Comparison of ENCODE assay signal across 30 cellular contexts in the genomic region with DNA sequence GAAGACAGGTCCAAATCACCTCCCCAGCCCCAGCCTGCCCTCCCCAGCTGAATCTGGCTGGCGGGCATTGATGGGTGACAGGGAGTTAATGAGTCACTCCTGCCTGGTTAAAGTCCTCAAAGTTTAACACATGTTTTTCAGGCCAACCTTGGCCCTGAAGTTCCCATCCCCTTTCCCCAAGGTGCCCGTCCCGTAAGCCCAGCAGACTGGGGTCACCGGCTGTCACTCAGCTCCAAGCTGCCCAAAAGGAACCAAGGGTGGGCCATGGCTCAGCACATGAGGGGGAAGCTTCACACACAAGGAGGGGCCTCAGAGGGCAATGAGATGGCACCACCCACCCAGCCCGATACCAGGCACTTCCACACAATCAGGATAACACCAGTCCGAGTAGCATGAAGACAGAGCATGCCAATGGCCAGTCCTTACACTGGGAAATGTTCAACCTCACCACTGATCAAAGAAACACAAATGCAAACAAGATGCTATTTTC. TPM values are rescaled to one million over a fixed set of nuclear protein-coding genes. Genes with fewer than 3 reads are reported as not detected.
DNase-seq lines count a peak whose midpoint lies in the region; ATAC-seq and TF ChIP-seq lines count a peak whose summit lies in the region.
"Had no signal": no experiment of that assay in that cellular context is flagged by ENCODE, and none has a peak within 500 bp of the region (broad histone marks: within the 10 kb centered on the region; RNA-seq: fewer than 3 reads in every experiment).

No MANE protein-coding gene starts in this region.

- H3K9me3 Mint-ChIP-seq in nephron, result no peaks in the 10 kb centered on the region
- H3K9me3 Mint-ChIP-seq: activated naive CD8-positive, alpha-beta T cell treated with anti-CD3 and anti-CD28 coated beads, Interleukin-2, amount 10 ng/mL, durations not matched to agents 7 days and 5 days; CD8-positive, alpha-beta T cell; central memory CD8-positive, alpha-beta T cell; dendritic cell treated with granulocyte-macrophage colony-stimulating factor and Interleukin-4, amounts not matched to agents 40 ng/mL and 50 ng/mL, for 4 days; natural killer cell treated with Interleukin-12 subunit alpha and Interleukin-12 subunit beta and Interleukin-15 and Interleukin-18, amount 100 ng/mL, for 72 hours; stimulated activated naive CD8-positive, alpha-beta T cell treated with anti-CD3 and anti-CD28 coated beads, Interleukin-15, amount 100 ng/mL, for 72 hours had no signal

- no peak overlapping the region for H3K27ac ChIP-seq in aorta (ENCODE audit: low read depth in 1 of 2, low read length in 2 of 2)
- H3K27ac ChIP-seq: thoracic aorta, uterus had no signal

- DNase-seq in Right ventricle myocardium superior, result peak; percentile 20
- DNase-seq in left cardiac atrium, result no peak
- DNase-seq in glomerular visceral epithelial cell (ENCODE audit: extremely low spot score), result peak; percentile 41
- peak; percentile 20 to 41 for DNase-seq in aorta
- no peak for DNase-seq in MG63
- DNase-seq in NK-92 (lab: John Stamatoyannopoulos, UW; ENCODE audit: unreplicated experiment), result no peak
- DNase-seq: activated CD4-positive, alpha-beta T cell treated with anti-CD3 and anti-CD28 coated beads for 36 hours; activated naive CD8-positive, alpha-beta T cell treated with anti-CD3 and anti-CD28 coated beads, Interleukin-2, amount 10 ng/mL, durations not matched to agents 7 days and 5 days; CD8-positive, alpha-beta T cell; DMS 273 treated with DMSO at 0.1 percent for 48 hours; mammary epithelial cell; NCI-H1417; NCI-H2029 treated with DMSO at 0.1 percent for 48 hours; NCI-H526 treated with DMSO at 0.1 percent for 48 hours; stimulated activated naive CD8-positive, alpha-beta T cell treated with anti-CD3 and anti-CD28 coated beads, Interleukin-15, amount 100 ng/mL, for 72 hours; SW 1271; uterus had no signal

- H3K4me1 ChIP-seq in aorta (ENCODE audit: control insufficient read depth in 1 of 2, insufficient read depth in 2 of 2, low read length in 2 of 2), result no peaks in the 10 kb centered on the region
- H3K4me1 ChIP-seq: HAP-1, uterus had no signal

- H3K27me3 ChIP-seq in aorta (ENCODE audit: control insufficient read depth in 1 of 2, insufficient read depth in 2 of 2, low read length in 1 of 2) (no peaks in the 10 kb centered on the region), MG63 (peaks cover 3% of the 10 kb centered on the region; the same call in 1 of the 2 replicates)
- H3K27me3 ChIP-seq: uterus had no signal

- WGBS in aorta, 2 donors, result 94 to 97% methylated on average over 6 of the region's 6 CpGs

- ATAC-seq in Right ventricle myocardium superior (ENCODE audit: poor library complexity) (no peak), left cardiac atrium (no peak), aorta (ENCODE audit: low FRiP score) (no peak), GM19463 (IDR thresholded peaks at IDR 0.05; ENCODE audit: unreplicated experiment) (no peak)
- ATAC-seq: activated CD4-positive, alpha-beta T cell treated with anti-CD3 and anti-CD28 coated beads for 36 hours; CD8-positive, alpha-beta T cell; mucosa of descending colon; natural killer cell treated with Interleukin-12 subunit alpha and Interleukin-12 subunit beta and Interleukin-15 and Interleukin-18, amount 100 ng/mL, for 72 hours; Panc1; stimulated activated naive CD8-positive, alpha-beta T cell treated with anti-CD3 and anti-CD28 coated beads, Interleukin-15, amount 100 ng/mL, for 72 hours had no signal

- peaks cover 17% of the 10 kb centered on the region for H3K27me3 Mint-ChIP-seq in nephron (ENCODE audit: low read depth)
- H3K27me3 Mint-ChIP-seq: activated naive CD8-positive, alpha-beta T cell treated with anti-CD3 and anti-CD28 coated beads, Interleukin-2, amount 10 ng/mL, durations not matched to agents 7 days and 5 days had no signal

- intact Hi-C loops in Right ventricle myocardium superior (cut with DNase I), result no loop called here
- intact Hi-C loops in left cardiac atrium (cut with DNase I), result no loop called here
- intact Hi-C loops in aorta (cut with DNase I), result no loop called here

- no peak overlapping the region for H3K4me3 Mint-ChIP-seq in nephron
- H3K4me3 Mint-ChIP-seq: activated CD4-positive, alpha-beta T cell treated with anti-CD3 and anti-CD28 coated beads for 36 hours; activated naive CD8-positive, alpha-beta T cell treated with anti-CD3 and anti-CD28 coated beads, Interleukin-2, amount 10 ng/mL, durations not matched to agents 7 days and 5 days; CD8-positive, alpha-beta T cell; central memory CD8-positive, alpha-beta T cell; dendritic cell treated with granulocyte-macrophage colony-stimulating factor and Interleukin-4, amounts not matched to agents 40 ng/mL and 50 ng/mL, for 4 days; natural killer cell treated with Interleukin-12 subunit alpha and Interleukin-12 subunit beta and Interleukin-15 and Interleukin-18, amount 100 ng/mL, for 72 hours; stimulated activated naive CD8-positive, alpha-beta T cell treated with anti-CD3 and anti-CD28 coated beads, Interleukin-15, amount 100 ng/mL, for 72 hours had no signal

- H3K4me3 ChIP-seq in aorta (ENCODE audit: low read length in 2 of 2) (no peak overlapping the region), MG63 (no peak overlapping the region)
- H3K4me3 ChIP-seq: HAP-1, mucosa of descending colon, thoracic aorta, uterus had no signal

- no peak for TF ChIP-seq CTCF in nephron (IDR thresholded peaks at IDR 0.05; ENCODE audit: unreplicated experiment in 3 of 3)

- H3K4me1 Mint-ChIP-seq in nephron, result no peaks in the 10 kb centered on the region
- H3K4me1 Mint-ChIP-seq: activated CD4-positive, alpha-beta T cell treated with anti-CD3 and anti-CD28 coated beads for 36 hours; activated naive CD8-positive, alpha-beta T cell treated with anti-CD3 and anti-CD28 coated beads, Interleukin-2, amount 10 ng/mL, durations not matched to agents 7 days and 5 days; central memory CD8-positive, alpha-beta T cell; stimulated activated naive CD8-positive, alpha-beta T cell treated with anti-CD3 and anti-CD28 coated beads, Interleukin-15, amount 100 ng/mL, for 72 hours had no signal

- H3K9me3 ChIP-seq in aorta (ENCODE audit: control insufficient read depth, low read length), result no peaks in the 10 kb centered on the region
- H3K9me3 ChIP-seq in MG63, result no peaks in the 10 kb centered on the region
- H3K9me3 ChIP-seq: HAP-1, mucosa of descending colon, thoracic aorta, uterus had no signal

- no peaks in the 10 kb centered on the region for H3K36me3 ChIP-seq in aorta (ENCODE audit: control insufficient read depth in 1 of 2, insufficient read depth in 2 of 2, low read length in 1 of 2)
- H3K36me3 ChIP-seq in MG63, result no peaks in the 10 kb centered on the region
- H3K36me3 ChIP-seq: HAP-1, thoracic aorta, uterus had no signal

- no peaks in the 10 kb centered on the region for H3K36me3 Mint-ChIP-seq in nephron (ENCODE audit: low read depth)
- H3K36me3 Mint-ChIP-seq: activated naive CD8-positive, alpha-beta T cell treated with anti-CD3 and anti-CD28 coated beads, Interleukin-2, amount 10 ng/mL, durations not matched to agents 7 days and 5 days; CD8-positive, alpha-beta T cell; natural killer cell treated with Interleukin-12 subunit alpha and Interleukin-12 subunit beta and Interleukin-15 and Interleukin-18, amount 100 ng/mL, for 72 hours had no signal

- peak overlapping the region; percentile 26 to 92 (median 58) for H3K27ac Mint-ChIP-seq in nephron
- H3K27ac Mint-ChIP-seq: activated CD4-positive, alpha-beta T cell treated with anti-CD3 and anti-CD28 coated beads for 36 hours; activated naive CD8-positive, alpha-beta T cell treated with anti-CD3 and anti-CD28 coated beads, Interleukin-2, amount 10 ng/mL, durations not matched to agents 7 days and 5 days; CD8-positive, alpha-beta T cell; dendritic cell treated with granulocyte-macrophage colony-stimulating factor and Interleukin-4, amounts not matched to agents 40 ng/mL and 50 ng/mL, for 4 days; natural killer cell treated with Interleukin-12 subunit alpha and Interleukin-12 subunit beta and Interleukin-15 and Interleukin-18, amount 100 ng/mL, for 72 hours; stimulated activated naive CD8-positive, alpha-beta T cell treated with anti-CD3 and anti-CD28 coated beads, Interleukin-15, amount 100 ng/mL, for 72 hours had no signal

RNA-seq across cellular contexts. Expression of a gene that starts 10.2 kb away (rescaled TPM):
- 34.0 TPM for total RNA-seq in Right ventricle myocardium superior
- total RNA-seq in left cardiac atrium, result 10 to 100 TPM; 23.8 to 32.4 TPM
- total RNA-seq in aorta, result 10 to 100 TPM in 1 of 2 donors, 1 to 10 TPM in 1; 8.5 to 39.9 TPM
- polyA plus RNA-seq in aorta, result 10 to 100 TPM; 23.7 to 43.9 TPM
- total RNA-seq in MG63 (2014; rRNA removed; shearing (Covaris generic); ENCODE audit: low replicate concordance), result 0.22 and 0.26 TPM in 2 replicates

RNA-seq across cellular contexts. Expression of a gene that starts 27.3 kb away (rescaled TPM):
- not detected for total RNA-seq in Right ventricle myocardium superior
- not detected for total RNA-seq in left cardiac atrium
- not detected for total RNA-seq in aorta
- polyA plus RNA-seq in aorta, result not detected
- not detected in 2 replicates for total RNA-seq in MG63 (2014; rRNA removed; shearing (Covaris generic); ENCODE audit: low replicate concordance)
- total RNA-seq: A673; activated CD4-positive, alpha-beta T cell treated with anti-CD3 and anti-CD28 coated beads for 36 hours; activated naive CD8-positive, alpha-beta T cell treated with anti-CD3 and anti-CD28 coated beads, Interleukin-2, amount 10 ng/mL, durations not matched to agents 7 days and 5 days; CD8-positive, alpha-beta T cell; mammary epithelial cell; mucosa of descending colon; natural killer cell treated with Interleukin-12 subunit alpha and Interleukin-12 subunit beta and Interleukin-15 and Interleukin-18, amount 100 ng/mL, for 72 hours; osteoblast; thoracic aorta had no signal
- polyA plus RNA-seq: esophagus, keratinocyte, mammary epithelial cell had no signal

Comparison
In these comparisons a context has a peak if more than half of its experiments do, and no peak if none do; other contexts are left out.
1. DNase-seq: peak in Right ventricle myocardium superior (single experiment), glomerular visceral epithelial cell (single experiment) and aorta (2 of 2); none in left cardiac atrium (single experiment), MG63 (single experiment) and NK-92 (single experiment).